Comparison of ENCODE assay signal across 11 cellular contexts in the genomic region with DNA sequence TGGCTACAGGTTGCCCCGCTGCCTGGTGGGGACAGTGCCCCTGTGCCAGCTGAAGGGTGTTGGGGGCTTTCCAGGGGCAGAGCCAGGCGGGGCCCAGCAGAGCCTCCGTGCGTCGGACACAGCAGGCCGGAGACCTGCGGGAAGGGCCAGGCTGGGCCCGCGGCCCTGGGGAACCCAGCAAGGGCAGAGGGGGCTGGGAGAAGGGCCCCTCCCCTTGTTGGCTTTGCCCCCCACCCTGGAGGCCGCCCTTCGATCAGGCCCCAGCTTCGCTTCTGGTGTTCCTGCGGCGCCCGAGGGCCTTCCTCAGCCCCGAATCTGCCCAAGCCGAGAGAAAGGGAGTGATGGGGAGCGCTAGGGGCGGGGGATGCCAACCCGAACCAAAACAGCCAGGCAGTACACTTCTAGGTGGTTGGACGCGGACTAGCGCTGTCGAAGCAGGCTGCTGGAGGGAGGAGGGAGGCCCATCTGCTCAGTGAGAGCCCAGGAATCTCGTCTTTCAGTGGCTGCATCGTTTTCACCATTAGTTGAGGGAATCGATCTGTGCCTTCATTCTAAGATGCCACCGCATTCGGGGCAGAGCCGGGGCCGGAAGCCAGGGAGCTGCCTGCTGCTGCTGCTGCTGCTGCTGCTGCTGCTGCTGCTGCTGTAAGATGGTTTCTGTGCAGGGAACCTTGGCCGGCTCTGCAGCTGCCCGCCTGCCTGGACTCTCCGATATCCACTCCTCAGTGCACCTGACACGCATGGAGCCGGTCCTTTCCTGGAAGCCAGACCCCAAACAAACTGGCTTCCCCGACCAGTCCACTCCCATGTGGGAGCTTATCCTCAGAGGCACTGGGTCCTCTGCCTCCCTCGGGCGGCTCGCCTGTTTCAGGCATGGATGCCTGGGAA. TPM values are rescaled to one million over a fixed set of nuclear protein-coding genes. Genes with fewer than 3 reads are reported as not detected.
DNase-seq lines count a peak whose midpoint lies in the region; ATAC-seq lines count a peak whose summit lies in the region.
"Had no signal": no experiment of that assay in that cellular context is flagged by ENCODE, and none has a peak within 500 bp of the region (broad histone marks: within the 10 kb centered on the region; RNA-seq: fewer than 3 reads in every experiment).

No MANE protein-coding gene starts in this region.

- peaks cover 21% of the 10 kb centered on the region for H3K4me1 ChIP-seq in neuron (ENCODE audit: insufficient read depth, low read length)

- H3K36me3 ChIP-seq in neuron (ENCODE audit: insufficient read depth, low read length), result no peaks in the 10 kb centered on the region
- H3K36me3 ChIP-seq: ovary had no signal

- H3K27me3 ChIP-seq in neuron (ENCODE audit: insufficient read depth, low read length), result peaks cover 63% of the 10 kb centered on the region

- peak overlapping the region; percentile 51 for H2AFZ ChIP-seq in neuron (ENCODE audit: low read depth, low read length)

- no peak for ATAC-seq in HG02885 (IDR thresholded peaks at IDR 0.05; ENCODE audit: poor library complexity, unreplicated experiment)

- DNase-seq in NCI-H2107 treated with DMSO at 0.1 percent for 48 hours (lab: John Stamatoyannopoulos, UW; ENCODE audit: unreplicated experiment) (peak; percentile 22), NCI-H2107 (lab: John Stamatoyannopoulos, UW) (no peak), NCI-H1694 (lab: John Stamatoyannopoulos, UW) (peak; percentile 36), cerebellum (ENCODE audit: low spot score) (peak; percentile 68), HUDEP-2 (lab: John Stamatoyannopoulos, UW; ENCODE audit: unreplicated experiment in 76 of 76) (no peak), NCI-H1436 treated with DMSO at 0.1 percent for 48 hours (lab: John Stamatoyannopoulos, UW) (no peak)
- DNase-seq: activated CD4-positive, alpha-beta T cell treated with anti-CD3 and anti-CD28 coated beads for 48 hours; ovary; stimulated activated CD4-positive, alpha-beta T cell treated with anti-CD3 and anti-CD28 coated beads, Interleukin-4, amount 100 ng/mL, for 24 hours had no signal

- H3K9me3 ChIP-seq in neuron (ENCODE audit: low read length), result no peaks in the 10 kb centered on the region
- H3K9me3 ChIP-seq: ovary had no signal

- peak overlapping the region; percentile 53 for H3K4me3 ChIP-seq in neuron (ENCODE audit: low read length)
- H3K4me3 ChIP-seq: ovary had no signal

RNA-seq across cellular contexts. Expression of a gene that starts 1.6 kb away (rescaled TPM):
- total RNA-seq in cerebellum, result 21.4 TPM

Comparison
In these comparisons a context has a peak if more than half of its experiments do, and no peak if none do; other contexts are left out.
1. DNase-seq: peak in NCI-H2107 treated with DMSO at 0.1 percent for 48 hours (single experiment), NCI-H1694 (single experiment) and cerebellum (single experiment); none in NCI-H2107 (single experiment), HUDEP-2 (0 of 76) and NCI-H1436 treated with DMSO at 0.1 percent for 48 hours (single experiment).